ENCODE assay signal across 1 cellular context in the genomic region with DNA sequence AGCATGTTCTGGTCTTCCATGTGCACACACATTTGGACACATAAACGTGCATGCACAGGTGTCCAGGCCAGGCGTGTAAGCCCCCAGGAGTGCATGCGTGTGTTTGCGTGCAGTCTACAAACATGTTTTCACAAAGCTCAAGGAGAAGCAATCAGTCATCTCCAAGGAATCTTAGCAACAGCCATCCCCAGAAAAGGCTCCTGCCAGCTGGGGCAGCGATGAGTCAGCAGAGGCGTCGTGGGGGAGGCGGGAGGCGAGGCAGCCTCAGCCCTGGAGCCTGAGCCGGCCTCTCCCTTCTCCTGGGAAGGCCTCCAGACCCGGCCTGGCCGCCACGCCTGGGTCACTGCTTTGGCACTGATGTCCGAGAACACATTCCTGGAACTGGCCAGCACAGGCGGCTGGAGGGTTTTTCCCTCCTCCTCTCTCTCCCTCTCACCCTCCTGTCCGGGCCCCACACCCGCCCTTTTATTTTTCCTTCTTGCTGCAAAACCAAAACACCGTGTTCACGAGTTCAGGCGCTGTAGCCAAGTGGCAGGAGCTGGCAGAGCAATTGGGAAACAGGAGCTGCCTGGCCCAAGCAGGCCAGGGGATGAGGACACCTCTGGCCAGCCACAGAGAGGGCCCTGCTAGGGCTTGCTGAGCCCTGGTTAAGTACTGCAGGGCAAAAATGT.
A peak's percentile ranks its signal among the peaks of the same experiment; 100 is the strongest.
TF ChIP-seq lines count a peak whose summit lies in the region.

No MANE protein-coding gene starts in this region.

TF ChIP-seq in K562, 482 proteins besides CTCF, POLR2A, EP300 and RAD21 (continued from another document and continues in another):
- TF ChIP-seq MGA (IDR thresholded peaks at IDR 0.05) (peak; percentile 76), CREM (IDR thresholded peaks at IDR 0.05; ENCODE audit: low read depth) (peak; percentile 49; the same call in 1 of the 2 replicates), DDX20 (tag; IDR thresholded peaks at IDR 0.05; ENCODE audit: low read depth) (no peak), ZNF512 (tag; IDR thresholded peaks at IDR 0.05) (no peak), HDAC2 (IDR thresholded peaks at IDR 0.05) (no peak), HDAC3 (IDR thresholded peaks at IDR 0.05; ENCODE audit: borderline replicate concordance, partially characterized antibody) (no peak), SPI1 (IDR thresholded peaks at IDR 0.05; ENCODE audit: borderline replicate concordance, low read depth, low read length) (no peak), SRSF9 (IDR thresholded peaks at IDR 0.05; ENCODE audit: borderline replicate concordance, low read depth, low read length) (no peak), MEIS2 (IDR thresholded peaks at IDR 0.05; ENCODE audit: partially characterized antibody) (peak; percentile 67), MAX (CRISPR knock-in tag; IDR thresholded peaks at IDR 0.05) (peak; percentile 73), HMGN3 (IDR thresholded peaks at IDR 0.05; ENCODE audit: borderline replicate concordance, extremely low read depth, insufficient read length, low read depth, low read length) (peak; percentile 57), DPF2 (IDR thresholded peaks at IDR 0.05) (peak; percentile 73; the same call in 1 of the 2 replicates), TAF15 (IDR thresholded peaks at IDR 0.05; ENCODE audit: low read depth, low read length) (no peak), XRCC5 (IDR thresholded peaks at IDR 0.05; ENCODE audit: low read depth, low read length) (no peak), NFYB (IDR thresholded peaks at IDR 0.05; ENCODE audit: extremely low read depth, insufficient read length) (no peak), LEF1 (IDR thresholded peaks at IDR 0.05) (0 out of 2 replicates have a peak, but pooled peaks have one; percentile 27), ATF1 (CRISPR knock-in tag; IDR thresholded peaks at IDR 0.05) (no peak), ATF1 (tag; IDR thresholded peaks at IDR 0.05) (peak; percentile 36; the same call in 1 of the 2 replicates), RBBP5 (IDR thresholded peaks at IDR 0.05; ENCODE audit: borderline replicate concordance, insufficient read depth, low read length, poor library complexity, severe bottlenecking) (no peak), BHLHE40 (IDR thresholded peaks at IDR 0.05; ENCODE audit: low read length) (peak; percentile 65; the same call in 1 of the 2 replicates), PKNOX1 (IDR thresholded peaks at IDR 0.05) (peak; percentile 90), RFX1 (IDR thresholded peaks at IDR 0.05) (peak; percentile 55; the same call in 1 of the 2 replicates), ZSCAN32 (CRISPR knock-in tag; IDR thresholded peaks at IDR 0.05) (no peak), CBFA2T3 (IDR thresholded peaks at IDR 0.05) (peak; percentile 41; the same call in 1 of the 2 replicates), JUN (IDR thresholded peaks at IDR 0.05; ENCODE audit: borderline replicate concordance, low read depth, low read length) (peak; percentile 77), JUN (CRISPR knock-in tag; IDR thresholded peaks at IDR 0.05; ENCODE audit: borderline replicate concordance) (no peak), ZNF184 (CRISPR knock-in tag; IDR thresholded peaks at IDR 0.05) (no peak)
- TF ChIP-seq, protein P1, sequence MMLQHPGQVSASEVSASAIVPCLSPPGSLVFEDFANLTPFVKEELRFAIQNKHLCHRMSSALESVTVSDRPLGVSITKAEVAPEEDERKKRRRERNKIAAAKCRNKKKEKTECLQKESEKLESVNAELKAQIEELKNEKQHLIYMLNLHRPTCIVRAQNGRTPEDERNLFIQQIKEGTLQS (IDR thresholded peaks at IDR 0.05): peak; percentile 88
- TF ChIP-seq, protein P1 (CRISPR knock-in tag; conservative IDR thresholded peaks at IDR 0.05): no peak
- TF ChIP-seq, protein P2, sequence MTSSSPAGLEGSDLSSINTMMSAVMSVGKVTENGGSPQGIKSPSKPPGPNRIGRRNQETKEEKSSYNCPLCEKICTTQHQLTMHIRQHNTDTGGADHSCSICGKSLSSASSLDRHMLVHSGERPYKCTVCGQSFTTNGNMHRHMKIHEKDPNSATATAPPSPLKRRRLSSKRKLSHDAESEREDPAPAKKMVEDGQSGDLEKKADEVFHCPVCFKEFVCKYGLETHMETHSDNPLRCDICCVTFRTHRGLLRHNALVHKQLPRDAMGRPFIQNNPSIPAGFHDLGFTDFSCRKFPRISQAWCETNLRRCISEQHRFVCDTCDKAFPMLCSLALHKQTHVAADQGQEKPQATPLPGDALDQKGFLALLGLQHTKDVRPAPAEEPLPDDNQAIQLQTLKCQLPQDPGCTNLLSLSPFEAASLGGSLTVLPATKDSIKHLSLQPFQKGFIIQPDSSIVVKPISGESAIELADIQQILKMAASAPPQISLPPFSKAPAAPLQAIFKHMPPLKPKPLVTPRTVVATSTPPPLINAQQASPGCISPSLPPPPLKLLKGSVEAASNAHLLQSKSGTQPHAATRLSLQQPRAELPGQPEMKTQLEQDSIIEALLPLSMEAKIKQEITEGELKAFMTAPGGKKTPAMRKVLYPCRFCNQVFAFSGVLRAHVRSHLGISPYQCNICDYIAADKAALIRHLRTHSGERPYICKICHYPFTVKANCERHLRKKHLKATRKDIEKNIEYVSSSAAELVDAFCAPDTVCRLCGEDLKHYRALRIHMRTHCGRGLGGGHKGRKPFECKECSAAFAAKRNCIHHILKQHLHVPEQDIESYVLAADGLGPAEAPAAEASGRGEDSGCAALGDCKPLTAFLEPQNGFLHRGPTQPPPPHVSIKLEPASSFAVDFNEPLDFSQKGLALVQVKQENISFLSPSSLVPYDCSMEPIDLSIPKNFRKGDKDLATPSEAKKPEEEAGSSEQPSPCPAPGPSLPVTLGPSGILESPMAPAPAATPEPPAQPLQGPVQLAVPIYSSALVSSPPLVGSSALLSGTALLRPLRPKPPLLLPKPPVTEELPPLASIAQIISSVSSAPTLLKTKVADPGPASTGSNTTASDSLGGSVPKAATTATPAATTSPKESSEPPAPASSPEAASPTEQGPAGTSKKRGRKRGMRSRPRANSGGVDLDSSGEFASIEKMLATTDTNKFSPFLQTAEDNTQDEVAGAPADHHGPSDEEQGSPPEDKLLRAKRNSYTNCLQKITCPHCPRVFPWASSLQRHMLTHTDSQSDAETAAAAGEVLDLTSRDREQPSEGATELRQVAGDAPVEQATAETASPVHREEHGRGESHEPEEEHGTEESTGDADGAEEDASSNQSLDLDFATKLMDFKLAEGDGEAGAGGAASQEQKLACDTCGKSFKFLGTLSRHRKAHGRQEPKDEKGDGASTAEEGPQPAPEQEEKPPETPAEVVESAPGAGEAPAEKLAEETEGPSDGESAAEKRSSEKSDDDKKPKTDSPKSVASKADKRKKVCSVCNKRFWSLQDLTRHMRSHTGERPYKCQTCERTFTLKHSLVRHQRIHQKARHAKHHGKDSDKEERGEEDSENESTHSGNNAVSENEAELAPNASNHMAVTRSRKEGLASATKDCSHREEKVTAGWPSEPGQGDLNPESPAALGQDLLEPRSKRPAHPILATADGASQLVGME (CRISPR knock-in tag; IDR thresholded peaks at IDR 0.05): peak; percentile 90; the same call in 1 of the 2 replicates
- TF ChIP-seq, protein P3, sequence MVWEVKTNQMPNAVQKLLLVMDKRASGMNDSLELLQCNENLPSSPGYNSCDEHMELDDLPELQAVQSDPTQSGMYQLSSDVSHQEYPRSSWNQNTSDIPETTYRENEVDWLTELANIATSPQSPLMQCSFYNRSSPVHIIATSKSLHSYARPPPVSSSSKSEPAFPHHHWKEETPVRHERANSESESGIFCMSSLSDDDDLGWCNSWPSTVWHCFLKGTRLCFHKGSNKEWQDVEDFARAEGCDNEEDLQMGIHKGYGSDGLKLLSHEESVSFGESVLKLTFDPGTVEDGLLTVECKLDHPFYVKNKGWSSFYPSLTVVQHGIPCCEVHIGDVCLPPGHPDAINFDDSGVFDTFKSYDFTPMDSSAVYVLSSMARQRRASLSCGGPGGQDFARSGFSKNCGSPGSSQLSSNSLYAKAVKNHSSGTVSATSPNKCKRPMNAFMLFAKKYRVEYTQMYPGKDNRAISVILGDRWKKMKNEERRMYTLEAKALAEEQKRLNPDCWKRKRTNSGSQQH (CRISPR knock-in tag; IDR thresholded peaks at IDR 0.05): no peak
